10 cellular contexts compared by ENCODE assay signal in genomic region chr19:39934584-39935233, GRCh38. TPM values are rescaled to one million over a fixed set of nuclear protein-coding genes. Genes with fewer than 3 reads are reported as not detected.
DNase-seq lines count a peak whose midpoint lies in the region; ATAC-seq, FAIRE-seq and TF ChIP-seq lines count a peak whose summit lies in the region.
"Had no signal": no experiment of that assay in that cellular context is flagged by ENCODE, and none has a peak within 500 bp of the region (broad histone marks: within the 10 kb centered on the region; RNA-seq: fewer than 3 reads in every experiment).

FCGBP (minus strand) TSS chr19:39934634.

- H3K9me3 ChIP-seq in right atrium auricular region (peaks cover 0 to 5% of the 10 kb centered on the region in 2 donors), body of pancreas (no peaks in the 10 kb centered on the region), gastroesophageal sphincter (peaks cover 0 to 7% (median 0%) of the 10 kb centered on the region in 3 donors)

- peaks cover 5% of the 10 kb centered on the region for H3K36me3 Mint-ChIP-seq in natural killer cell
- H3K36me3 Mint-ChIP-seq: neural progenitor cell had no signal

- H3K4me1 Mint-ChIP-seq in natural killer cell = peaks cover 40 to 49% of the 10 kb centered on the region in 2 donors
- H3K4me1 Mint-ChIP-seq: neural progenitor cell had no signal

- WGBS in body of pancreas, 2 donors = 73 to 78% methylated on average over 4 to 5 of the region's 5 CpGs
- 86% methylated on average over 4 of the region's 5 CpGs; no CpG with 5 or more reads in 1 of the 2 donors for WGBS in gastroesophageal sphincter (ENCODE audit: low coverage in 1 of 2), 2 donors

- DNase-seq in left ventricle myocardium superior (no peak), right atrium auricular region (ENCODE audit: low spot score) (no peak), body of pancreas (peak in 1 of 4 donors; percentile 13), natural killer cell (no peak), NCI-H748 (lab: John Stamatoyannopoulos, UW; ENCODE audit: unreplicated experiment) (no peak), RCC 7860 (ENCODE audit: low spot score) (no peak)
- no peak for DNase-seq in stimulated activated CD8-positive, alpha-beta memory T cell treated with anti-CD3 and anti-CD28 coated beads, Interleukin-4, amount 100 ng/mL, for 48 hours
- DNase-seq: NCI-H1092 treated with DMSO at 0.1 percent for 48 hours had no signal

- H3K27me3 Mint-ChIP-seq in natural killer cell (ENCODE audit: low read depth in 2 of 2) = no peaks in the 10 kb centered on the region

- no peak within 1 kb of the TSS for H3K4me3 Mint-ChIP-seq in natural killer cell
- H3K4me3 Mint-ChIP-seq: neural progenitor cell had no signal

- intact Hi-C loops in left ventricle myocardium superior (cut with micrococcal nuclease) (no loop called here), body of pancreas (cut with DNase I) (no loop called here), natural killer cell (cut with micrococcal nuclease) (no loop called here)

- no peaks in the 10 kb centered on the region for H3K36me3 ChIP-seq in right atrium auricular region
- no peaks in the 10 kb centered on the region for H3K36me3 ChIP-seq in body of pancreas (replicated peaks in 1 of 2; ENCODE audit: insufficient read depth in 1 of 2, low read depth in 2 of 2)
- H3K36me3 ChIP-seq in gastroesophageal sphincter = no peaks in the 10 kb centered on the region
- H3K36me3 ChIP-seq: neural progenitor cell had no signal

- H3K27me3 ChIP-seq in right atrium auricular region (no peaks in the 10 kb centered on the region), body of pancreas (no peaks in the 10 kb centered on the region), gastroesophageal sphincter (peaks cover 31% of the 10 kb centered on the region)
- H3K27me3 ChIP-seq: neural progenitor cell had no signal

- peaks cover 0 to 2% of the 10 kb centered on the region in 2 donors for H3K9me3 Mint-ChIP-seq in natural killer cell

- no peak for TF ChIP-seq POLR2A in body of pancreas (IDR thresholded peaks at IDR 0.05)
- TF ChIP-seq POLR2A in gastroesophageal sphincter (IDR thresholded peaks at IDR 0.05) = no peak

- ATAC-seq in left ventricle myocardium superior = no peak
- ATAC-seq in body of pancreas = no peak
- ATAC-seq in natural killer cell = no peak
- ATAC-seq in gastroesophageal sphincter = no peak

- H3K4me3 ChIP-seq in right atrium auricular region = no peak within 1 kb of the TSS
- H3K4me3 ChIP-seq in body of pancreas = no peak within 1 kb of the TSS
- H3K4me3 ChIP-seq in gastroesophageal sphincter = no peak within 1 kb of the TSS
- H3K4me3 ChIP-seq: neural progenitor cell had no signal

- H3K27ac ChIP-seq in right atrium auricular region = no peak within 1 kb of the TSS
- H3K27ac ChIP-seq in body of pancreas = no peak within 1 kb of the TSS
- no peak within 1 kb of the TSS for H3K27ac ChIP-seq in gastroesophageal sphincter
- H3K27ac ChIP-seq: neural progenitor cell had no signal

- no peak for FAIRE-seq in RCC 7860 (lab: Jason Lieb, UNC)

- H3K4me1 ChIP-seq in right atrium auricular region = no peaks in the 10 kb centered on the region
- H3K4me1 ChIP-seq in body of pancreas = peaks cover 3% of the 10 kb centered on the region
- no peaks in the 10 kb centered on the region for H3K4me1 ChIP-seq in gastroesophageal sphincter
- H3K4me1 ChIP-seq: neural progenitor cell had no signal

- no peak for TF ChIP-seq EP300 in gastroesophageal sphincter (IDR thresholded peaks at IDR 0.05)

- H3K27ac Mint-ChIP-seq in natural killer cell = peak within 1 kb of the TSS; percentile 73 to 83
- H3K27ac Mint-ChIP-seq: neural progenitor cell had no signal

- TF ChIP-seq CTCF in right atrium auricular region (IDR thresholded peaks at IDR 0.05) = no peak
- TF ChIP-seq CTCF in body of pancreas (IDR thresholded peaks at IDR 0.05) = no peak
- no peak for TF ChIP-seq CTCF in natural killer cell (IDR thresholded peaks at IDR 0.05)
- TF ChIP-seq CTCF in gastroesophageal sphincter (IDR thresholded peaks at IDR 0.05) = no peak

RNA-seq across cellular contexts. Expression of gene FCGBP, which starts in this region (rescaled TPM):
- total RNA-seq in left ventricle myocardium superior (13.0 TPM), right atrium auricular region (10 to 100 TPM in 1 of 2 donors, 1 to 10 TPM in 1; 3.6 to 45.5 TPM), body of pancreas (10 to 100 TPM; 19.4 to 24.1 TPM), natural killer cell (10 to 100 TPM; 10.6 to 25.1 (median 17.3) TPM), gastroesophageal sphincter (10 to 100 TPM in 2 of 4 donors, 1 to 10 TPM in 1, under 1 TPM in 1; 0.31 to 69.1 (median 8.2) TPM)
